In genomic region chr15:99104788-99105515, GRCh38 we compare ENCODE assay signal across 8 cellular contexts. TPM values are rescaled to one million over a fixed set of nuclear protein-coding genes. Genes with fewer than 3 reads are reported as not detected.
DNase-seq lines count a peak whose midpoint lies in the region; ATAC-seq and TF ChIP-seq lines count a peak whose summit lies in the region.

A gene with protein sequence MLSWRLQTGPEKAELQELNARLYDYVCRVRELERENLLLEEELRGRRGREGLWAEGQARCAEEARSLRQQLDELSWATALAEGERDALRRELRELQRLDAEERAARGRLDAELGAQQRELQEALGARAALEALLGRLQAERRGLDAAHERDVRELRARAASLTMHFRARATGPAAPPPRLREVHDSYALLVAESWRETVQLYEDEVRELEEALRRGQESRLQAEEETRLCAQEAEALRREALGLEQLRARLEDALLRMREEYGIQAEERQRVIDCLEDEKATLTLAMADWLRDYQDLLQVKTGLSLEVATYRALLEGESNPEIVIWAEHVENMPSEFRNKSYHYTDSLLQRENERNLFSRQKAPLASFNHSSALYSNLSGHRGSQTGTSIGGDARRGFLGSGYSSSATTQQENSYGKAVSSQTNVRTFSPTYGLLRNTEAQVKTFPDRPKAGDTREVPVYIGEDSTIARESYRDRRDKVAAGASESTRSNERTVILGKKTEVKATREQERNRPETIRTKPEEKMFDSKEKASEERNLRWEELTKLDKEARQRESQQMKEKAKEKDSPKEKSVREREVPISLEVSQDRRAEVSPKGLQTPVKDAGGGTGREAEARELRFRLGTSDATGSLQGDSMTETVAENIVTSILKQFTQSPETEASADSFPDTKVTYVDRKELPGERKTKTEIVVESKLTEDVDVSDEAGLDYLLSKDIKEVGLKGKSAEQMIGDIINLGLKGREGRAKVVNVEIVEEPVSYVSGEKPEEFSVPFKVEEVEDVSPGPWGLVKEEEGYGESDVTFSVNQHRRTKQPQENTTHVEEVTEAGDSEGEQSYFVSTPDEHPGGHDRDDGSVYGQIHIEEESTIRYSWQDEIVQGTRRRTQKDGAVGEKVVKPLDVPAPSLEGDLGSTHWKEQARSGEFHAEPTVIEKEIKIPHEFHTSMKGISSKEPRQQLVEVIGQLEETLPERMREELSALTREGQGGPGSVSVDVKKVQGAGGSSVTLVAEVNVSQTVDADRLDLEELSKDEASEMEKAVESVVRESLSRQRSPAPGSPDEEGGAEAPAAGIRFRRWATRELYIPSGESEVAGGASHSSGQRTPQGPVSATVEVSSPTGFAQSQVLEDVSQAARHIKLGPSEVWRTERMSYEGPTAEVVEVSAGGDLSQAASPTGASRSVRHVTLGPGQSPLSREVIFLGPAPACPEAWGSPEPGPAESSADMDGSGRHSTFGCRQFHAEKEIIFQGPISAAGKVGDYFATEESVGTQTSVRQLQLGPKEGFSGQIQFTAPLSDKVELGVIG (N-terminal part only) (plus strand): TSS chr15:99105080. CDS start chr15:99105200, 120 bp downstream.

- ATAC-seq in HG02610 (IDR thresholded peaks at IDR 0.05; ENCODE audit: unreplicated experiment): peak; percentile 58
- ATAC-seq in stimulated activated naive CD8-positive, alpha-beta T cell treated with anti-CD3 and anti-CD28 coated beads, Interleukin-15, amount 100 ng/mL, for 72 hours: peak; percentile 67

- H3K27ac ChIP-seq in WERI-Rb-1: peak within 1 kb of the TSS; percentile 80

- peaks cover 73% of the 10 kb centered on the region for H3K27me3 Mint-ChIP-seq in stimulated activated naive CD8-positive, alpha-beta T cell treated with anti-CD3 and anti-CD28 coated beads, Interleukin-15, amount 100 ng/mL, for 72 hours

- H3K27ac Mint-ChIP-seq in stimulated activated naive CD8-positive, alpha-beta T cell treated with anti-CD3 and anti-CD28 coated beads, Interleukin-15, amount 100 ng/mL, for 72 hours: no peak within 1 kb of the TSS

- peak; percentile 79 for TF ChIP-seq CTCF in WERI-Rb-1 (IDR thresholded peaks at IDR 0.05; ENCODE audit: low read depth, low read length)
- TF ChIP-seq CTCF in epithelial cell of esophagus (IDR thresholded peaks at IDR 0.05; ENCODE audit: insufficient read depth, low read depth, low read length, missing control alignments): peak; percentile 6

- H3K4me3 ChIP-seq in WERI-Rb-1 (ENCODE audit: low read depth, low read length): peak within 1 kb of the TSS; percentile 75
- H3K4me3 ChIP-seq in epithelial cell of esophagus (ENCODE audit: low read length): peak within 1 kb of the TSS; percentile 15

- peak within 1 kb of the TSS; percentile 82 to 89 for H3K4me3 Mint-ChIP-seq in stimulated activated naive CD8-positive, alpha-beta T cell treated with anti-CD3 and anti-CD28 coated beads, Interleukin-15, amount 100 ng/mL, for 72 hours

- H3K4me1 Mint-ChIP-seq in stimulated activated naive CD8-positive, alpha-beta T cell treated with anti-CD3 and anti-CD28 coated beads, Interleukin-15, amount 100 ng/mL, for 72 hours: peaks cover 33% of the 10 kb centered on the region

- peaks cover 5% of the 10 kb centered on the region; the same call in 1 of the 2 replicates for H3K36me3 ChIP-seq in WERI-Rb-1

- H3K27me3 ChIP-seq in WERI-Rb-1 (ENCODE audit: insufficient read depth, low read depth, severe bottlenecking): peaks cover 7% of the 10 kb centered on the region

- DNase-seq in activated naive CD4-positive, alpha-beta T cell treated with Interleukin-2 at 50 U/mL for 16 hours: peak; percentile 18
- DNase-seq in activated naive CD4-positive, alpha-beta T cell (lab: John Stamatoyannopoulos, UW): no peak
- peak; percentile 73 for DNase-seq in NCI-H1417 treated with DMSO at 0.1 percent for 48 hours (lab: John Stamatoyannopoulos, UW)
- peak; percentile 87 for DNase-seq in WERI-Rb-1
- peak; percentile 71 for DNase-seq in epithelial cell of esophagus (ENCODE audit: low read depth)
- DNase-seq in mesenteric fat pad (ENCODE audit: low spot score): peak; percentile 93
- peak; percentile 57 for DNase-seq in stimulated activated naive CD8-positive, alpha-beta T cell treated with anti-CD3 and anti-CD28 coated beads, Interleukin-15, amount 100 ng/mL, for 72 hours

- no peaks in the 10 kb centered on the region for H3K9me3 ChIP-seq in WERI-Rb-1 (ENCODE audit: severe bottlenecking)

- H3K9me3 Mint-ChIP-seq in stimulated activated naive CD8-positive, alpha-beta T cell treated with anti-CD3 and anti-CD28 coated beads, Interleukin-15, amount 100 ng/mL, for 72 hours: no peaks in the 10 kb centered on the region

RNA-seq across cellular contexts. Expression of the gene that starts here (rescaled TPM):
- total RNA-seq in mesenteric fat pad: 36.4 TPM

Comparison
In these comparisons a context has a peak if more than half of its experiments do, and no peak if none do; other contexts are left out.
1. DNase-seq: peak in activated naive CD4-positive, alpha-beta T cell treated with Interleukin-2 at 50 U/mL for 16 hours (single experiment), NCI-H1417 treated with DMSO at 0.1 percent for 48 hours (single experiment), WERI-Rb-1 (single experiment), epithelial cell of esophagus (single experiment), mesenteric fat pad (single experiment) and stimulated activated naive CD8-positive, alpha-beta T cell treated with anti-CD3 and anti-CD28 coated beads, Interleukin-15, amount 100 ng/mL, for 72 hours (2 of 2); none in activated naive CD4-positive, alpha-beta T cell (0 of 4).